Comparison of ENCODE assay signal across 1 cellular context in the genomic region with DNA sequence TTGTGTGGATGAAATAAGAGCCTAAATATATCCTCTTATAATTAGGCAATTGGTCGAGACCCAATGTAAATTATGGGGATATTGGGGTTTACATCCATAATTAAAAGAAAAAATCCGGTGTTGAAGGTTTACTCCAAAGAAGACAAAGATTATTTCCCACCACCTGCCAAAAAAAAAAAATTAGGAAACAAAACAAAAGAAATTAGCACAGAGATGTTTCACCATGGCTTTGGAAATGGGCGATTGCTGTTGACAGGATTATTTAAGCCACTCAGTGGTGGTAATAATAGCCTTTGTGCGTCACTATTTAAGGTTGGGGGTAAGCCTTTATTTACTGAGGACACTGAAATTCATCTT.
TF ChIP-seq lines count a peak whose summit lies in the region.

No MANE protein-coding gene starts in this region.

TF ChIP-seq in endothelial cell of umbilical vein, 7 proteins besides CTCF, POLR2A, EP300 and RAD21:
- TF ChIP-seq JUN (IDR thresholded peaks at IDR 0.05; ENCODE audit: borderline replicate concordance, insufficient read depth, insufficient read length, low read depth) (no peak), MAX (IDR thresholded peaks at IDR 0.05; ENCODE audit: insufficient read depth, insufficient read length) (no peak), FOS (IDR thresholded peaks at IDR 0.05; ENCODE audit: borderline replicate concordance, insufficient read depth, low read length) (no peak), POLR2AphosphoS5 (IDR thresholded peaks at IDR 0.05; ENCODE audit: insufficient read depth, low read depth, low read length) (no peak), EZH2 (IDR thresholded peaks at IDR 0.05; ENCODE audit: borderline replicate concordance, low read depth, low read length, severe bottlenecking) (no peak), MYC (IDR thresholded peaks at IDR 0.05; ENCODE audit: low read depth, low read length) (no peak), GATA2 (IDR thresholded peaks at IDR 0.05; ENCODE audit: insufficient read depth, insufficient read length, low read depth, low read length) (no peak)
